ENCODE assay signal across 19 cellular contexts in the genomic region with DNA sequence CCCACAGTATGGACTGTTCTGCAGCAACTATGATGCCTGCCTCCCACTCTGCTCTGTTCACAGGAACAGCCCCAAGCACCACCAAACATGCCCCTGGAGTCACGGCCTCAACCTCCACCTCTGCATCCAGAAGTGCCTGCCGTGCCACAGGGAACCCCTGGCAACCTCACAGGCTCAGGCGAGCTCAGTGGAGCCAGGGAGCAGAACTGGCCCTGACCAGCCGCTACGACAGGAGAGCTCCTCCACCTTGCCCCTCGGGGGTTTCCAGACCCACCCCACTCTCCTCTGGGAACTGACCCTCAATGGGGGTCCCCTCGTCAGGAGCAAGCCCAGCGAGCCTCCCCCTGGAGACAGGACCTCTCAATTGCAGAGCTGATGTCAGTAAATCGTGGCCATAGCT. TPM values are rescaled to one million over a fixed set of nuclear protein-coding genes. Genes with fewer than 3 reads are reported as not detected.
DNase-seq lines count a peak whose midpoint lies in the region; ATAC-seq and TF ChIP-seq lines count a peak whose summit lies in the region.
"Had no signal": no experiment of that assay in that cellular context is flagged by ENCODE, and none has a peak within 500 bp of the region (broad histone marks: within the 10 kb centered on the region; RNA-seq: fewer than 3 reads in every experiment).

No MANE protein-coding gene starts in this region.

- H3K4me3 Mint-ChIP-seq in activated naive CD8-positive, alpha-beta T cell treated with anti-CD3 and anti-CD28 coated beads for 36 hours = no peak overlapping the region
- no peak overlapping the region for H3K4me3 Mint-ChIP-seq in activated naive CD8-positive, alpha-beta T cell treated with anti-CD3 and anti-CD28 coated beads, Interleukin-2, amount 50 U/mL, for 24 hours
- no peak overlapping the region for H3K4me3 Mint-ChIP-seq in central memory CD8-positive, alpha-beta T cell
- no peak overlapping the region for H3K4me3 Mint-ChIP-seq in type B pancreatic cell
- H3K4me3 Mint-ChIP-seq: CD4-positive, CD25-positive, alpha-beta regulatory T cell had no signal

- H3K4me1 Mint-ChIP-seq in activated naive CD8-positive, alpha-beta T cell treated with anti-CD3 and anti-CD28 coated beads for 36 hours = peaks cover 8% of the 10 kb centered on the region
- peaks cover 11% of the 10 kb centered on the region for H3K4me1 Mint-ChIP-seq in activated naive CD8-positive, alpha-beta T cell treated with anti-CD3 and anti-CD28 coated beads, Interleukin-2, amount 50 U/mL, for 24 hours
- no peaks in the 10 kb centered on the region for H3K4me1 Mint-ChIP-seq in central memory CD8-positive, alpha-beta T cell
- H3K4me1 Mint-ChIP-seq in type B pancreatic cell (ENCODE audit: unreplicated experiment) = no peaks in the 10 kb centered on the region
- H3K4me1 Mint-ChIP-seq: CD4-positive, CD25-positive, alpha-beta regulatory T cell had no signal

- peaks cover 13 to 95% (median 34%) of the 10 kb centered on the region in 3 donors for H3K36me3 ChIP-seq in esophagus squamous epithelium

- no peak overlapping the region for H3K4me3 ChIP-seq in esophagus squamous epithelium
- H3K4me3 ChIP-seq: Peyer's patch had no signal

- ATAC-seq in activated naive CD8-positive, alpha-beta T cell treated with anti-CD3 and anti-CD28 coated beads, Interleukin-2, amount 50 U/mL, for 24 hours = no peak
- ATAC-seq in central memory CD8-positive, alpha-beta T cell (replicated peaks; ENCODE audit: extremely low read depth, poor library complexity, severe bottlenecking) = no peak
- ATAC-seq in sciatic nerve = peak; percentile 20

- H3K9me3 Mint-ChIP-seq in activated naive CD8-positive, alpha-beta T cell treated with anti-CD3 and anti-CD28 coated beads for 36 hours = no peaks in the 10 kb centered on the region
- H3K9me3 Mint-ChIP-seq in activated naive CD8-positive, alpha-beta T cell treated with anti-CD3 and anti-CD28 coated beads, Interleukin-2, amount 50 U/mL, for 24 hours = no peaks in the 10 kb centered on the region
- H3K9me3 Mint-ChIP-seq in central memory CD8-positive, alpha-beta T cell = no peaks in the 10 kb centered on the region
- no peaks in the 10 kb centered on the region for H3K9me3 Mint-ChIP-seq in type B pancreatic cell
- H3K9me3 Mint-ChIP-seq: CD4-positive, CD25-positive, alpha-beta regulatory T cell had no signal

- no peaks in the 10 kb centered on the region for H3K9me3 ChIP-seq in esophagus squamous epithelium
- H3K9me3 ChIP-seq: Peyer's patch had no signal

- peak overlapping the region; percentile 54 for H3K27ac Mint-ChIP-seq in activated naive CD8-positive, alpha-beta T cell treated with anti-CD3 and anti-CD28 coated beads for 36 hours
- no peak overlapping the region for H3K27ac Mint-ChIP-seq in activated naive CD8-positive, alpha-beta T cell treated with anti-CD3 and anti-CD28 coated beads, Interleukin-2, amount 50 U/mL, for 24 hours
- peak overlapping the region; percentile 68 for H3K27ac Mint-ChIP-seq in central memory CD8-positive, alpha-beta T cell (ENCODE audit: low read depth)
- H3K27ac Mint-ChIP-seq in type B pancreatic cell = no peak overlapping the region

- H3K4me1 ChIP-seq in esophagus squamous epithelium = no peaks in the 10 kb centered on the region
- H3K4me1 ChIP-seq: Peyer's patch had no signal

- no peak for TF ChIP-seq POLR2A in esophagus squamous epithelium (IDR thresholded peaks at IDR 0.05)

- H3K36me3 Mint-ChIP-seq in activated naive CD8-positive, alpha-beta T cell treated with anti-CD3 and anti-CD28 coated beads for 36 hours = peaks cover 31% of the 10 kb centered on the region
- peaks cover 49% of the 10 kb centered on the region for H3K36me3 Mint-ChIP-seq in activated naive CD8-positive, alpha-beta T cell treated with anti-CD3 and anti-CD28 coated beads, Interleukin-2, amount 50 U/mL, for 24 hours (ENCODE audit: low read depth)
- H3K36me3 Mint-ChIP-seq in central memory CD8-positive, alpha-beta T cell (ENCODE audit: insufficient read depth) = peaks cover 26% of the 10 kb centered on the region
- H3K36me3 Mint-ChIP-seq in type B pancreatic cell = peaks cover 9% of the 10 kb centered on the region

- no peaks in the 10 kb centered on the region for H3K27me3 ChIP-seq in esophagus squamous epithelium
- H3K27me3 ChIP-seq: Peyer's patch had no signal

- WGBS in esophagus squamous epithelium, 2 donors = 93 to 100% methylated on average over 2 to 3 of the region's 9 CpGs

- no peaks in the 10 kb centered on the region for H3K27me3 Mint-ChIP-seq in activated naive CD8-positive, alpha-beta T cell treated with anti-CD3 and anti-CD28 coated beads for 36 hours
- no peaks in the 10 kb centered on the region for H3K27me3 Mint-ChIP-seq in activated naive CD8-positive, alpha-beta T cell treated with anti-CD3 and anti-CD28 coated beads, Interleukin-2, amount 50 U/mL, for 24 hours
- no peaks in the 10 kb centered on the region for H3K27me3 Mint-ChIP-seq in central memory CD8-positive, alpha-beta T cell
- no peaks in the 10 kb centered on the region for H3K27me3 Mint-ChIP-seq in type B pancreatic cell
- H3K27me3 Mint-ChIP-seq: CD4-positive, CD25-positive, alpha-beta regulatory T cell had no signal

- TF ChIP-seq CTCF in type B pancreatic cell (conservative IDR thresholded peaks at IDR 0.05) (no peak), esophagus squamous epithelium (IDR thresholded peaks at IDR 0.05) (no peak)

- no peak for DNase-seq in activated naive CD8-positive, alpha-beta T cell treated with anti-CD3 and anti-CD28 coated beads for 36 hours
- no peak for DNase-seq in activated naive CD8-positive, alpha-beta T cell treated with anti-CD3 and anti-CD28 coated beads, Interleukin-2, amount 50 U/mL, for 24 hours
- DNase-seq in central memory CD8-positive, alpha-beta T cell (ENCODE audit: low spot score in 2 of 2) = no peak
- DNase-seq in sciatic nerve (ENCODE audit: low spot score) (no peak), type B pancreatic cell (ENCODE audit: extremely low spot score, unreplicated experiment) (peak; percentile 63), A172 (ENCODE audit: low spot score) (no peak), ureter (ENCODE audit: low spot score) (no peak), esophagus squamous epithelium (lab: John Stamatoyannopoulos, UW) (no peak)
- DNase-seq: CD4-positive, CD25-positive, alpha-beta regulatory T cell; COR-L47; DMS79; IMR-90; NCI-H1105; NCI-H1694; NCI-H2081 treated with DMSO at 0.1 percent for 48 hours; NCI-H2171 treated with DMSO at 0.1 percent for 48 hours; NCI-H524 treated with DMSO at 0.1 percent for 48 hours; Peyer's patch had no signal

- intact Hi-C loops in sciatic nerve (cut with DNase I) (no loop called here), esophagus squamous epithelium (cut with DNase I) (no loop called here)

- no peak overlapping the region for H3K27ac ChIP-seq in esophagus squamous epithelium
- H3K27ac ChIP-seq: Peyer's patch had no signal

RNA-seq across cellular contexts. Expression of a gene that starts 13.0 kb away (rescaled TPM):
- not detected for total RNA-seq in activated naive CD8-positive, alpha-beta T cell treated with anti-CD3 and anti-CD28 coated beads for 36 hours
- 5.8 TPM for total RNA-seq in sciatic nerve
- not detected in 2 replicates for total RNA-seq in type B pancreatic cell (ENCODE audit: low replicate concordance)
- not detected in 2 replicates for total RNA-seq in A172 (2014; rRNA removed; shearing (Covaris generic))
- total RNA-seq in ureter = not detected
- under 1 TPM in 1 of 4 donors, not detected in 3; 0.29 TPM for total RNA-seq in esophagus squamous epithelium
- total RNA-seq: CD4-positive, CD25-positive, alpha-beta regulatory T cell; IMR-90; OCI-LY7; Peyer's patch had no signal

RNA-seq across cellular contexts. Expression of a gene that starts 32.8 kb away (rescaled TPM):
- total RNA-seq in activated naive CD8-positive, alpha-beta T cell treated with anti-CD3 and anti-CD28 coated beads for 36 hours = 10 to 100 TPM; 36.3 to 38.5 TPM
- total RNA-seq in sciatic nerve (6.6 TPM), type B pancreatic cell (ENCODE audit: low replicate concordance) (18.1 and 31.9 TPM in 2 replicates), ureter (7.6 TPM), esophagus squamous epithelium (10 to 100 TPM in 2 of 4 donors, 1 to 10 TPM in 2; 4.3 to 13.7 (median 8.9) TPM)
- total RNA-seq in A172 (2014; rRNA removed; shearing (Covaris generic)) = 60.3 and 62.5 TPM in 2 replicates

Comparison
In these comparisons a context has a peak if more than half of its experiments do, and no peak if none do; other contexts are left out.
1. H3K27ac Mint-ChIP-seq: peak in activated naive CD8-positive, alpha-beta T cell treated with anti-CD3 and anti-CD28 coated beads for 36 hours (single experiment) and central memory CD8-positive, alpha-beta T cell (single experiment); none in activated naive CD8-positive, alpha-beta T cell treated with anti-CD3 and anti-CD28 coated beads, Interleukin-2, amount 50 U/mL, for 24 hours (single experiment) and type B pancreatic cell (single experiment).